Comparison of ENCODE assay signal across 26 cellular contexts in the genomic region with DNA sequence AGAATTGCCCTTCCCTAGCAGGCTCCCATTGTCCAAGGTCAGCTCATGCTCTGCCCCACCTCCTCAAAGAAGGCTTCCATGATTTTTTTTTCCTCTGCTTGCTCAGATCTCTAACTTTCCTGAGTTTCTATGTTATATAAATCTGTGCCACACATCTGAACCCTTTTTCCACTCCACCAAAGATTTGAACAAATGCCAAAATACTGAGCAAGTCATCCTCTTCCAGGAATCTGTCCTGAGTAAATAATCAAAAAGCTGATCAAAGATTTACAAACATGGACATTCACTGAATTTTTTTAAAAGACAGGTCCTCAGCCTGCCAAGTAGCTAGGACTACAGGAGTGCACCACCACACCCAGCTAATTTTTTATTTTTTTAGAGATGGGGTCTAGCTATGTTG.
DNase-seq lines count a peak whose midpoint lies in the region; ATAC-seq, FAIRE-seq and TF ChIP-seq lines count a peak whose summit lies in the region.
"Had no signal": no experiment of that assay in that cellular context is flagged by ENCODE, and none has a peak within 500 bp of the region (broad histone marks: within the 10 kb centered on the region; RNA-seq: fewer than 3 reads in every experiment).

No MANE protein-coding gene starts in this region.

- H3K18ac ChIP-seq in IMR-90 (ENCODE audit: low read depth, low read length) = peak overlapping the region; percentile 50; the same call in 1 of the 2 replicates

- POLR2A ChIA-PET in IMR-90 (lab: Charles Lee; ENCODE audit: unreplicated experiment) (no interaction called here), K562 (lab: Yijun Ruan, JAX) (no interaction called here)

- FAIRE-seq in K562 (lab: Jason Lieb, UNC) (no peak), pancreas (lab: Jason Lieb, UNC) (no peak)
- FAIRE-seq: A204.1, GM12892, H54 had no signal

- H4K20me1 ChIP-seq in IMR-90 (ENCODE audit: insufficient read depth, low read length) = no peaks in the 10 kb centered on the region
- no peaks in the 10 kb centered on the region for H4K20me1 ChIP-seq in K562 (replicated peaks; ENCODE audit: control insufficient read depth, insufficient read depth, low read length)
- H4K20me1 ChIP-seq: BLaER1 treated with 17β-estradiol and CSF1 and Interleukin-3, amounts not matched to agents 10 nM and 100 nM had no signal

- H2BK5ac ChIP-seq in IMR-90 (ENCODE audit: low read depth, low read length, poor library complexity, severe bottlenecking) = no peak overlapping the region

- TF ChIP-seq POLR2A in IMR-90 (IDR thresholded peaks at IDR 0.05; ENCODE audit: low read depth, low read length) (no peak), K562 (conservative IDR thresholded peaks at IDR 0.05) (no peak)

- no peak for ATAC-seq in IMR-90 (ENCODE audit: low read depth)
- ATAC-seq in K562 = no peak
- no peak for ATAC-seq in pancreas

- H3K14ac ChIP-seq in IMR-90 (replicated peaks; ENCODE audit: low read depth, low read length) = peak overlapping the region; percentile 62; the same call in 1 of the 2 replicates

- H3K9me3 ChIP-seq in IMR-90 (ENCODE audit: control insufficient read depth, insufficient read depth, low read length) = no peaks in the 10 kb centered on the region
- no peaks in the 10 kb centered on the region for H3K9me3 ChIP-seq in K562 (replicated peaks; ENCODE audit: control insufficient read depth, insufficient read depth, low read depth, low read length)
- no peaks in the 10 kb centered on the region for H3K9me3 ChIP-seq in pancreas
- H3K9me3 ChIP-seq: BLaER1 treated with 17β-estradiol and CSF1 and Interleukin-3, amounts not matched to agents 10 nM and 100 nM; Caco-2 had no signal

- H3K56ac ChIP-seq in IMR-90 (ENCODE audit: extremely low read depth, insufficient read depth, low read length) = no peak overlapping the region

- no peak overlapping the region for H3K27ac ChIP-seq in IMR-90 (ENCODE audit: insufficient read depth, low read length)
- H3K27ac ChIP-seq in K562 (ENCODE audit: extremely low read depth, low read depth, low read length) = no peak overlapping the region
- H3K27ac ChIP-seq in pancreas = no peak overlapping the region
- H3K27ac ChIP-seq: BLaER1 treated with 17β-estradiol and CSF1 and Interleukin-3, amounts not matched to agents 10 nM and 100 nM; RWPE1 had no signal

- in situ Hi-C loops in ACHN (cut with HindIII; ENCODE audit: low pct_ligation_motif_present, low pct_unique_long_range_greater_than_20kb, low sequenced_read_pairs) = no loop called here
- in situ Hi-C loops in IMR-90 (cut with MboI; ENCODE audit: low sequenced_read_pairs) = no loop called here
- in situ Hi-C loops in K562 (cut with MboI) = no loop called here

- TF ChIP-seq RAD21 in IMR-90 (IDR thresholded peaks at IDR 0.05; ENCODE audit: low read length) = no peak
- TF ChIP-seq RAD21 in K562 (CRISPR knock-in tag; conservative IDR thresholded peaks at IDR 0.05 in 1 of 2, IDR thresholded peaks at IDR 0.05 in 1 of 2) = no peak

- peaks cover 0 to 3% of the 10 kb centered on the region in 2 experiments; a peak in 1 of 4 replicates for H3K79me1 ChIP-seq in IMR-90 (ENCODE audit: low read depth in 1 of 2, low read length in 2 of 2)

- H3K4me3 ChIP-seq in IMR-90 (ENCODE audit: insufficient read depth, low read depth, low read length) (no peak overlapping the region), K562 (no peak overlapping the region), pancreas (no peak overlapping the region)
- H3K4me3 ChIP-seq: BLaER1 treated with 17β-estradiol and CSF1 and Interleukin-3, amounts not matched to agents 10 nM and 100 nM had no signal

- H2AK9ac ChIP-seq in IMR-90 (replicated peaks; ENCODE audit: low read depth, low read length, poor library complexity) = no peak overlapping the region

- H4K91ac ChIP-seq in IMR-90 (ENCODE audit: insufficient read depth, low read depth, low read length) = peak overlapping the region; percentile 30; the same call in 1 of the 2 replicates

- H2BK120ac ChIP-seq in IMR-90 (ENCODE audit: low read depth, low read length) = peak overlapping the region; percentile 56

- no peaks in the 10 kb centered on the region for H3K79me2 ChIP-seq in K562 (ENCODE audit: control insufficient read depth, insufficient read depth, low read length)

- H4K5ac ChIP-seq in IMR-90 (ENCODE audit: low read depth, low read length) = peak overlapping the region; percentile 10; the same call in 1 of the 2 replicates

- H3K23ac ChIP-seq in IMR-90 (ENCODE audit: low read depth, low read length) = peak overlapping the region; percentile 72; the same call in 1 of the 2 replicates

- H3K9me1 ChIP-seq in IMR-90 (ENCODE audit: insufficient read depth, low read length) (peaks cover 13% of the 10 kb centered on the region; the same call in 1 of the 2 replicates), K562 (ENCODE audit: control insufficient read depth, insufficient read depth, low read length) (no peaks in the 10 kb centered on the region)

- H3K4me2 ChIP-seq in IMR-90 (ENCODE audit: low read depth, low read length) = no peak overlapping the region
- H3K4me2 ChIP-seq in K562 (ENCODE audit: insufficient read depth, low read length) = no peak overlapping the region
- H3K4me2 ChIP-seq: BLaER1 treated with 17β-estradiol and CSF1 and Interleukin-3, amounts not matched to agents 10 nM and 100 nM had no signal

- DNase-seq in ACHN = peak; percentile 44
- no peak for DNase-seq in IMR-90
- no peak for DNase-seq in K562 (ENCODE audit: extremely low read depth in 1 of 4, low spot score in 3 of 4)
- peak; percentile 72 for DNase-seq in kidney tubule cell (ENCODE audit: low spot score)
- DNase-seq in pancreas = no peak
- no peak for DNase-seq in stimulated activated CD4-positive, alpha-beta T cell treated with anti-CD3 and anti-CD28 coated beads, Interleukin-2, amount 100 ng/mL, for 24 hours
- no peak for DNase-seq in COLO668 (lab: John Stamatoyannopoulos, UW; ENCODE audit: unreplicated experiment)
- DNase-seq in 8988T = no peak
- DNase-seq: AML-193; Caco-2; CD4-positive, alpha-beta memory T cell; DMS 273 treated with DMSO at 0.1 percent for 48 hours; DMS79 treated with DMSO at 0.1 percent for 48 hours; NCI-H1092 treated with DMSO at 0.1 percent for 48 hours; NCI-H1436 treated with DMSO at 0.1 percent for 48 hours; NCI-H187 treated with DMSO at 0.1 percent for 48 hours; NCI-H2107; NCI-H524; NCI-H748 treated with DMSO at 0.1 percent for 48 hours; NK-92 treated with Interleukin-12 subunit alpha and Interleukin-12 subunit beta, amount 100 ng/mL, for 24 hours; SHP77 had no signal

- H2BK20ac ChIP-seq in IMR-90 (ENCODE audit: low read depth, low read length) = peak overlapping the region; percentile 30

- no peak for TF ChIP-seq EP300 in K562 (IDR thresholded peaks at IDR 0.05; ENCODE audit: low read length)

- no TSS peak for BruUV-seq in IMR-90 (replicated peaks; lab: Mats Ljungman, UMichigan)
- BruUV-seq in K562 (replicated peaks; lab: Mats Ljungman, UMichigan) = no TSS peak

- intact Hi-C loops in IMR-90 (cut with micrococcal nuclease) = no loop called here
- intact Hi-C loops in K562 (cut with micrococcal nuclease) = no loop called here
- intact Hi-C loops in pancreas (cut with DNase I) = no loop called here

- CTCF ChIA-PET in IMR-90 (lab: Yijun Ruan, JAX) = no interaction called here
- CTCF ChIA-PET in K562 (lab: Yijun Ruan, JAX; ENCODE audit: low intra/inter-chr PET ratio) = no interaction called here

- H3K4me1 ChIP-seq in IMR-90 (ENCODE audit: control insufficient read depth, insufficient read depth, low read length) (peaks cover 9% of the 10 kb centered on the region), K562 (replicated peaks in 1 of 2; ENCODE audit: control insufficient read depth in 2 of 2, insufficient read depth in 2 of 2, low read length in 2 of 2) (peaks cover 0 to 15% of the 10 kb centered on the region in 2 experiments; a peak in 4 of 5 replicates), pancreas (no peaks in the 10 kb centered on the region)
- H3K4me1 ChIP-seq: BLaER1 treated with 17β-estradiol and CSF1 and Interleukin-3, amounts not matched to agents 10 nM and 100 nM had no signal

- peak overlapping the region; percentile 33; the same call in 2 of the 3 replicates for H2BK15ac ChIP-seq in IMR-90 (ENCODE audit: low read depth, low read length)

- H3K9ac ChIP-seq in IMR-90 (ENCODE audit: low read depth, low read length) (no peak overlapping the region), K562 (ENCODE audit: insufficient read depth in 1 of 2, low read depth in 2 of 2, low read length in 2 of 2) (no peak overlapping the region)
- H3K9ac ChIP-seq: BLaER1 treated with 17β-estradiol and CSF1 and Interleukin-3, amounts not matched to agents 10 nM and 100 nM had no signal

- H2AFZ ChIP-seq in IMR-90 (replicated peaks; ENCODE audit: low read length, poor library complexity) = no peak overlapping the region
- H2AFZ ChIP-seq in K562 (ENCODE audit: low read depth, low read length) = no peak overlapping the region

- dilution Hi-C loops in IMR-90 (cut with HindIII; ENCODE audit: low sequenced_read_pairs, unreplicated experiment) = no loop called here

- H3K36me3 ChIP-seq in IMR-90 (ENCODE audit: control insufficient read depth, insufficient read depth, low read length) (no peaks in the 10 kb centered on the region), K562 (ENCODE audit: control insufficient read depth, insufficient read depth, low read length) (no peaks in the 10 kb centered on the region; the same call in 2 of the 3 replicates), pancreas (no peaks in the 10 kb centered on the region)
- H3K36me3 ChIP-seq: BLaER1 treated with 17β-estradiol and CSF1 and Interleukin-3, amounts not matched to agents 10 nM and 100 nM had no signal

- peak overlapping the region in 1 of 2 experiments; percentile 59; a peak in 1 of 4 replicates for H4K8ac ChIP-seq in IMR-90 (ENCODE audit: low read depth in 2 of 2, low read length in 2 of 2)

- H2AK5ac ChIP-seq in IMR-90 (ENCODE audit: low read depth, low read length) = peak overlapping the region; percentile 83; the same call in 1 of the 2 replicates

- peak overlapping the region; percentile 47 for H3K4ac ChIP-seq in IMR-90 (ENCODE audit: low read depth, low read length)

- TF ChIP-seq CTCF in IMR-90 (conservative IDR thresholded peaks at IDR 0.05; ENCODE audit: low read depth, low read length) (no peak), K562 (IDR thresholded peaks at IDR 0.05 in 2 of 3, conservative IDR thresholded peaks at IDR 0.05 in 1 of 3; ENCODE audit: insufficient read depth in 2 of 3, low read depth in 1 of 3, low read length in 3 of 3) (no peak), pancreas (IDR thresholded peaks at IDR 0.05) (no peak)

- H3K27me3 ChIP-seq in IMR-90 (ENCODE audit: control insufficient read depth, insufficient read depth, low read length) (no peaks in the 10 kb centered on the region), K562 (ENCODE audit: control insufficient read depth in 2 of 2, insufficient read depth in 2 of 2, low read length in 2 of 2) (no peaks in the 10 kb centered on the region; a peak in 1 of 5 replicates), pancreas (no peaks in the 10 kb centered on the region)
- H3K27me3 ChIP-seq: BLaER1 treated with 17β-estradiol and CSF1 and Interleukin-3, amounts not matched to agents 10 nM and 100 nM had no signal

TF ChIP-seq in IMR-90, 13 proteins besides CTCF, POLR2A, EP300 and RAD21 (continues in another document):
- no peak for TF ChIP-seq BHLHE40 (IDR thresholded peaks at IDR 0.05; ENCODE audit: low read depth, low read length)

TF ChIP-seq in K562, 482 proteins besides CTCF, POLR2A, EP300 and RAD21 (continues in another document):
- peak; percentile 69 for TF ChIP-seq NFIC (IDR thresholded peaks at IDR 0.05)
- no peak for TF ChIP-seq CHD4 (IDR thresholded peaks at IDR 0.05; ENCODE audit: insufficient read depth, insufficient replicate concordance, low read depth, low read length, poor library complexity, severe bottlenecking)

Comparison
In these comparisons a context has a peak if more than half of its experiments do, and no peak if none do; other contexts are left out.
1. DNase-seq: peak in ACHN (single experiment) and kidney tubule cell (single experiment); none in IMR-90 (single experiment), K562 (0 of 4), pancreas (0 of 6), stimulated activated CD4-positive, alpha-beta T cell treated with anti-CD3 and anti-CD28 coated beads, Interleukin-2, amount 100 ng/mL, for 24 hours (0 of 2), COLO668 (single experiment) and 8988T (single experiment).